In the genomic region with DNA sequence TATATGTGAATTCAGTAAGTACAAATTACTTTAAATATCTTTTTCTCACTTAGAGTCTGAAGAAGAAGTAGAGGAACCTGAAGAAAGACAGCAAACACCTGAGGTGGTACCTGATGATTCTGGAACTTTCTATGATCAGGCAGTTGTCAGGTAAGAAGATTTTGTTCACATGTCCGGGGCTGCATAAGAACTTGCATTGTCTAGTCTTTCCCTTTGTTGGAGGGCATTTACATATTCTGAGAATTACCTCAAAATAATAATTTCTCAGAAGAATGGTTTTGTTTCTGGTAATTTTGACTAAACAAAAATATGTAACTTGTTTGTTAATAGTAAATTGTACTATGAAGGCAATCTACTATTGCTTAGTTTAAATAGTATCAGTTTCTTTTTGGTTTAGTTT, we compare ENCODE assay signal across 25 cellular contexts. TPM values are rescaled to one million over a fixed set of nuclear protein-coding genes. Genes with fewer than 3 reads are reported as not detected.
DNase-seq lines count a peak whose midpoint lies in the region; ATAC-seq, FAIRE-seq and TF ChIP-seq lines count a peak whose summit lies in the region.
"Had no signal": no experiment of that assay in that cellular context is flagged by ENCODE, and none has a peak within 500 bp of the region (broad histone marks: within the 10 kb centered on the region; RNA-seq: fewer than 3 reads in every experiment).

No MANE protein-coding gene starts in this region.

- peak; percentile 52 to 66 for ATAC-seq in CD4-positive, CD25-positive, alpha-beta regulatory T cell (ENCODE audit: low read depth in 2 of 2)
- no peak for ATAC-seq in T-helper 17 cell
- ATAC-seq: A549, GM12878, GM23338, K562 had no signal

- H3K36me3 Mint-ChIP-seq in T-helper 1 cell treated with Interleukin-12 subunit alpha and Interleukin-12 subunit beta and Interleukin-4 antibody, amounts not matched to agents 30 μg/mL and 1 μg/mL, for 36 hours (ENCODE audit: low read depth): peaks cover 59% of the 10 kb centered on the region
- peaks cover 59% of the 10 kb centered on the region for H3K36me3 Mint-ChIP-seq in CD4-positive, CD25-positive, alpha-beta regulatory T cell
- H3K36me3 Mint-ChIP-seq in T-helper 17 cell (ENCODE audit: low read depth) (peaks cover 17% of the 10 kb centered on the region), nephron progenitor cell (ENCODE audit: low read depth) (peaks cover 91% of the 10 kb centered on the region)

- H3K4me3 ChIP-seq in CD4-positive, CD25-positive, alpha-beta regulatory T cell (ENCODE audit: low read depth, low read length): no peak overlapping the region
- H3K4me3 ChIP-seq: A549, GM12878, GM23338, K562 had no signal

- H3K27ac ChIP-seq in CD4-positive, CD25-positive, alpha-beta regulatory T cell (ENCODE audit: insufficient read depth, low read length, poor library complexity, severe bottlenecking): peak overlapping the region; percentile 7
- H3K27ac ChIP-seq: 22Rv1, A549, C4-2B had no signal

- no peaks in the 10 kb centered on the region for H3K9me3 Mint-ChIP-seq in T-helper 1 cell treated with Interleukin-12 subunit alpha and Interleukin-12 subunit beta and Interleukin-4 antibody, amounts not matched to agents 30 μg/mL and 1 μg/mL, for 36 hours
- H3K9me3 Mint-ChIP-seq in CD4-positive, CD25-positive, alpha-beta regulatory T cell: peaks cover 0 to 1% (median 0%) of the 10 kb centered on the region in 7 donors
- H3K9me3 Mint-ChIP-seq in nephron progenitor cell: no peaks in the 10 kb centered on the region
- H3K9me3 Mint-ChIP-seq: CD8-positive, alpha-beta memory T cell; GM23338 had no signal

- no peak for TF ChIP-seq CTCF in nephron progenitor cell (IDR thresholded peaks at IDR 0.05)

- H3K4me1 Mint-ChIP-seq in T-helper 1 cell treated with Interleukin-12 subunit alpha and Interleukin-12 subunit beta and Interleukin-4 antibody, amounts not matched to agents 30 μg/mL and 1 μg/mL, for 36 hours (ENCODE audit: low read depth): peaks cover 24% of the 10 kb centered on the region
- H3K4me1 Mint-ChIP-seq in CD4-positive, CD25-positive, alpha-beta regulatory T cell: peaks cover 23 to 42% (median 34%) of the 10 kb centered on the region in 4 donors
- H3K4me1 Mint-ChIP-seq in T-helper 17 cell (peaks cover 21% of the 10 kb centered on the region), nephron progenitor cell (no peaks in the 10 kb centered on the region)
- H3K4me1 Mint-ChIP-seq: GM23338 had no signal

- H3K27me3 ChIP-seq in CD4-positive, CD25-positive, alpha-beta regulatory T cell (ENCODE audit: control insufficient read depth, insufficient read depth, low read length): no peaks in the 10 kb centered on the region

- no peak for DNase-seq in T-helper 1 cell
- DNase-seq in CD4-positive, CD25-positive, alpha-beta regulatory T cell: peak in 1 of 3 donors; percentile 79
- DNase-seq in T-helper 17 cell: no peak
- no peak for DNase-seq in nephron progenitor cell
- DNase-seq in NCI-H510A (lab: John Stamatoyannopoulos, UW): no peak
- no peak for DNase-seq in GM12892 (ENCODE audit: insufficient read length)
- DNase-seq: AML-193; CD8-positive, alpha-beta memory T cell; COR-L47; DMS 273 treated with DMSO at 0.1 percent for 48 hours; DMS53; DND-41; EL; HCEC 1CT; IMR-90 had no signal

- H3K36me3 ChIP-seq in CD4-positive, CD25-positive, alpha-beta regulatory T cell (ENCODE audit: control insufficient read depth, insufficient read depth, low read length): peaks cover 94% of the 10 kb centered on the region

- H3K27ac Mint-ChIP-seq in T-helper 1 cell treated with Interleukin-12 subunit alpha and Interleukin-12 subunit beta and Interleukin-4 antibody, amounts not matched to agents 30 μg/mL and 1 μg/mL, for 36 hours: peak overlapping the region; percentile 57
- H3K27ac Mint-ChIP-seq in CD4-positive, CD25-positive, alpha-beta regulatory T cell: peak overlapping the region; percentile 12 to 60 (median 15)
- peak overlapping the region; percentile 29 for H3K27ac Mint-ChIP-seq in T-helper 17 cell
- peak overlapping the region; percentile 58 for H3K27ac Mint-ChIP-seq in nephron progenitor cell
- H3K27ac Mint-ChIP-seq: GM23338 had no signal

- H3K4me3 Mint-ChIP-seq in T-helper 1 cell treated with Interleukin-12 subunit alpha and Interleukin-12 subunit beta and Interleukin-4 antibody, amounts not matched to agents 30 μg/mL and 1 μg/mL, for 36 hours: no peak overlapping the region
- H3K4me3 Mint-ChIP-seq in CD4-positive, CD25-positive, alpha-beta regulatory T cell: no peak overlapping the region
- no peak overlapping the region for H3K4me3 Mint-ChIP-seq in T-helper 17 cell
- no peak overlapping the region for H3K4me3 Mint-ChIP-seq in nephron progenitor cell
- H3K4me3 Mint-ChIP-seq: CD8-positive, alpha-beta memory T cell; GM23338 had no signal

- peaks cover 3% of the 10 kb centered on the region for H3K4me1 ChIP-seq in CD4-positive, CD25-positive, alpha-beta regulatory T cell (ENCODE audit: control insufficient read depth, insufficient read depth, low read length, poor library complexity, severe bottlenecking)
- H3K4me1 ChIP-seq: A549 had no signal

- TF ChIP-seq POLR2A in GM12892 (IDR thresholded peaks at IDR 0.05; ENCODE audit: low read depth, low read length): no peak

- no peaks in the 10 kb centered on the region for H3K9me3 ChIP-seq in CD4-positive, CD25-positive, alpha-beta regulatory T cell (ENCODE audit: control insufficient read depth in 2 of 2, low read length in 2 of 2)
- no peaks in the 10 kb centered on the region for H3K9me3 ChIP-seq in T-helper 17 cell (ENCODE audit: control insufficient read depth, low read length, poor library complexity, severe bottlenecking)
- H3K9me3 ChIP-seq: A549 had no signal

- H3K27me3 Mint-ChIP-seq in T-helper 1 cell treated with Interleukin-12 subunit alpha and Interleukin-12 subunit beta and Interleukin-4 antibody, amounts not matched to agents 30 μg/mL and 1 μg/mL, for 36 hours (ENCODE audit: low read depth): no peaks in the 10 kb centered on the region
- H3K27me3 Mint-ChIP-seq in CD4-positive, CD25-positive, alpha-beta regulatory T cell: no peaks in the 10 kb centered on the region
- H3K27me3 Mint-ChIP-seq in T-helper 17 cell (no peaks in the 10 kb centered on the region), nephron progenitor cell (ENCODE audit: low read depth, poor library complexity) (peaks cover 4% of the 10 kb centered on the region)
- H3K27me3 Mint-ChIP-seq: CD8-positive, alpha-beta memory T cell had no signal

- FAIRE-seq in GM12892 (lab: Jason Lieb, UNC): no peak
- FAIRE-seq: A549, GM12878, GM19239, H54, HTR-8/SVneo, K562 had no signal

RNA-seq across cellular contexts. Expression of gene G3BP1, which starts 23.7 kb away (rescaled TPM):
- 108 TPM for total RNA-seq in CD4-positive, CD25-positive, alpha-beta regulatory T cell
- 100 to 1,000 TPM; 176 to 199 (median 184) TPM for polyA plus RNA-seq in CD4-positive, CD25-positive, alpha-beta regulatory T cell
- total RNA-seq in T-helper 17 cell: 100 to 1,000 TPM; 115 to 117 TPM
- 110 TPM for polyA plus RNA-seq in GM12892 (2012; ENCODE audit: missing spikeins)

RNA-seq across cellular contexts. Expression of gene ATOX1, which starts 37.0 kb away (rescaled TPM):
- 19.6 TPM for total RNA-seq in CD4-positive, CD25-positive, alpha-beta regulatory T cell
- polyA plus RNA-seq in CD4-positive, CD25-positive, alpha-beta regulatory T cell: 10 to 100 TPM; 70.5 to 98.3 (median 76.7) TPM
- total RNA-seq in T-helper 17 cell: 10 to 100 TPM; 24.3 to 26.1 TPM
- polyA plus RNA-seq in GM12892 (2012; ENCODE audit: missing spikeins): 130 TPM
